9 cellular contexts compared by ENCODE assay signal in genomic region chr6:22470454-22471368, GRCh38.
A peak's percentile ranks its signal among the peaks of the same experiment; 100 is the strongest.
DNase-seq lines count a peak whose midpoint lies in the region; FAIRE-seq and TF ChIP-seq lines count a peak whose summit lies in the region.
"Had no signal": no experiment of that assay in that cellular context is flagged by ENCODE, and none has a peak within 500 bp of the region (broad histone marks: within the 10 kb centered on the region; RNA-seq: fewer than 3 reads in every experiment).

No MANE protein-coding gene starts in this region.

- no peak for FAIRE-seq in H54 (lab: Jason Lieb, UNC)
- no peak for FAIRE-seq in GM19239 (lab: Jason Lieb, UNC)

- H3K4me1 Mint-ChIP-seq in chondrocyte (ENCODE audit: low read depth) (peaks cover 38% of the 10 kb centered on the region), endothelial cell (ENCODE audit: unreplicated experiment) (peaks cover 19% of the 10 kb centered on the region)
- H3K4me1 Mint-ChIP-seq: activated B cell treated with CpG ODN at 0.5 μM for 24 hours had no signal

- H3K36me3 Mint-ChIP-seq in chondrocyte (ENCODE audit: low read depth), result no peaks in the 10 kb centered on the region
- H3K36me3 Mint-ChIP-seq in endothelial cell (ENCODE audit: low read depth, unreplicated experiment), result no peaks in the 10 kb centered on the region

- TF ChIP-seq CTCF in chondrocyte (IDR thresholded peaks at IDR 0.05) (peak; percentile 69), endothelial cell (IDR thresholded peaks at IDR 0.05; ENCODE audit: unreplicated experiment) (no peak), GM20000 (IDR thresholded peaks at IDR 0.05; ENCODE audit: extremely low read depth, missing control alignments) (no peak)

- H3K27me3 Mint-ChIP-seq in chondrocyte (ENCODE audit: low read depth) (no peaks in the 10 kb centered on the region), endothelial cell (ENCODE audit: unreplicated experiment) (peaks cover 1% of the 10 kb centered on the region)
- H3K27me3 Mint-ChIP-seq: activated B cell treated with CpG ODN at 0.5 μM for 24 hours had no signal

- H3K4me3 Mint-ChIP-seq in chondrocyte (ENCODE audit: unreplicated experiment), result no peak overlapping the region
- no peak overlapping the region for H3K4me3 Mint-ChIP-seq in endothelial cell (ENCODE audit: unreplicated experiment)
- H3K4me3 Mint-ChIP-seq: activated B cell treated with CpG ODN at 0.5 μM for 24 hours had no signal

- TF ChIP-seq POLR2A in H54 (IDR thresholded peaks at IDR 0.05; ENCODE audit: low read depth, low read length), result no peak

- DNase-seq in COR-L47 (lab: John Stamatoyannopoulos, UW), result peak; percentile 83
- DNase-seq in NCI-H2081 (lab: John Stamatoyannopoulos, UW), result peak; percentile 73 to 94
- no peak for DNase-seq in chondrocyte (ENCODE audit: low spot score)
- peak; percentile 82 for DNase-seq in mucosa of gallbladder (ENCODE audit: low spot score)
- DNase-seq in H54 (ENCODE audit: insufficient read length, low spot score), result no peak
- DNase-seq in endothelial cell (ENCODE audit: low spot score), result no peak
- DNase-seq in GM19239 (ENCODE audit: insufficient read length, low spot score), result no peak
- DNase-seq in GM20000 (ENCODE audit: low spot score), result no peak
- DNase-seq: activated B cell treated with CpG ODN at 0.5 μM for 24 hours had no signal

- H3K9me3 Mint-ChIP-seq in chondrocyte (ENCODE audit: low read depth) (no peaks in the 10 kb centered on the region), endothelial cell (ENCODE audit: unreplicated experiment) (no peaks in the 10 kb centered on the region)

- H3K27ac Mint-ChIP-seq in chondrocyte (ENCODE audit: unreplicated experiment), result peak overlapping the region; percentile 47
- H3K27ac Mint-ChIP-seq in endothelial cell (ENCODE audit: unreplicated experiment), result no peak overlapping the region
- H3K27ac Mint-ChIP-seq: activated B cell treated with CpG ODN at 0.5 μM for 24 hours had no signal

Comparison
In these comparisons a context has a peak if more than half of its experiments do, and no peak if none do; other contexts are left out.
1. DNase-seq: peak in COR-L47 (single experiment), NCI-H2081 (2 of 2) and mucosa of gallbladder (single experiment); none in chondrocyte (single experiment), H54 (single experiment), endothelial cell (single experiment), GM19239 (single experiment) and GM20000 (single experiment).